ENCODE assay signal across 9 cellular contexts in the genomic region with DNA sequence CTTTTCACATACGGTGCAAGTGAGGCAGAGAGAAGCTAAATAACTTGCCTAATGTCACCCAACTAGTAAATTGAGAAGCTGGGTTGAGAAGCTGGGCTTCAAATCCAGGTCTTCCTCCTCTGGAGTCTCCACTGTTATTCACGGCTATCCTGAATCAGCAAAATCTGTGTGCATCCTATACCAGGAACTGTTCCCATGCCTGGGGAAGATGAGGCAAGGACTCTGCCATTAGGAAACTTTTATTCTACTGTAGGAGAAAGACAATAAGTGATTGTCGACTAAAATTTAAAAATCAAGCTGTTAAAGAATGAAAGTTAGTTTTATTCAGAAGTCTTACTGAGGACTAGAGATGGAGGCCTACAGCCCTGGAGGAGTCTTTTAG.
A peak's percentile ranks its signal among the peaks of the same experiment; 100 is the strongest.
DNase-seq lines count a peak whose midpoint lies in the region; ATAC-seq and TF ChIP-seq lines count a peak whose summit lies in the region.
"Had no signal": no experiment of that assay in that cellular context is flagged by ENCODE, and none has a peak within 500 bp of the region (broad histone marks: within the 10 kb centered on the region; RNA-seq: fewer than 3 reads in every experiment).

No MANE protein-coding gene starts in this region.

- no peaks in the 10 kb centered on the region for H3K9me3 ChIP-seq in muscle layer of duodenum (ENCODE audit: control insufficient read depth in 1 of 2, low read length in 2 of 2)

- H3K4me3 ChIP-seq in AG04449 (ENCODE audit: low read depth, low read length) (peak overlapping the region; percentile 64; the same call in 1 of the 2 replicates), KMS-11 (IDR thresholded peaks at IDR 0.05; ENCODE audit: insufficient read depth, low read depth, low read length) (peak overlapping the region; percentile 79), muscle layer of duodenum (ENCODE audit: low read depth in 1 of 2, low read length in 2 of 2) (peak overlapping the region; percentile 74 to 96)

- H3K27me3 ChIP-seq in KMS-11 (ENCODE audit: insufficient read depth, low read depth) (no peaks in the 10 kb centered on the region), muscle layer of duodenum (ENCODE audit: low read depth, low read length) (no peaks in the 10 kb centered on the region)

- H3K36me3 ChIP-seq in KMS-11 (ENCODE audit: insufficient read depth) (no peaks in the 10 kb centered on the region), muscle layer of duodenum (ENCODE audit: control insufficient read depth in 1 of 2, insufficient read depth in 2 of 2, low read length in 2 of 2) (no peaks in the 10 kb centered on the region)

- no peak for ATAC-seq in central memory CD8-positive, alpha-beta T cell (replicated peaks; ENCODE audit: extremely low read depth, poor library complexity, severe bottlenecking)
- ATAC-seq in GM21723 (IDR thresholded peaks at IDR 0.05; ENCODE audit: unreplicated experiment) (no peak), HG02852 (IDR thresholded peaks at IDR 0.05; ENCODE audit: unreplicated experiment) (no peak), HG03095 (IDR thresholded peaks at IDR 0.05; ENCODE audit: unreplicated experiment) (no peak)

- H3K4me3 Mint-ChIP-seq in central memory CD8-positive, alpha-beta T cell = peak overlapping the region; percentile 90

- peak overlapping the region; percentile 99 for H2AFZ ChIP-seq in KMS-11 (ENCODE audit: low read depth)

- CTCF ChIA-PET in AG04449 (lab: Yijun Ruan, JAX) = interaction anchor here (0.5 to 1.0 kb wide), 2 partner anchors 9 to 21 kb away, joined by 3 read pairs; no protein-coding TSS in a partner anchor

- H3K4me1 ChIP-seq in KMS-11 (ENCODE audit: low read depth, poor library complexity, severe bottlenecking) (peaks cover 12% of the 10 kb centered on the region), muscle layer of duodenum (ENCODE audit: control insufficient read depth in 1 of 2, insufficient read depth in 2 of 2, low read length in 2 of 2) (no peaks in the 10 kb centered on the region)

- TF ChIP-seq CTCF in AG04449 (IDR thresholded peaks at IDR 0.05; ENCODE audit: insufficient read depth, low read length, missing control alignments) (no peak), KMS-11 (conservative IDR thresholded peaks at IDR 0.05; ENCODE audit: low read depth, low read length) (no peak)

- no peaks in the 10 kb centered on the region for H3K9me3 Mint-ChIP-seq in central memory CD8-positive, alpha-beta T cell

- POLR2A ChIA-PET in AG04449 (lab: Yijun Ruan, JAX) = no interaction called here

- H3K27ac ChIP-seq in KMS-11 (no peak overlapping the region), muscle layer of duodenum (ENCODE audit: low read length) (peak overlapping the region; percentile 80)

- H3K9ac ChIP-seq in KMS-11 = peak overlapping the region; percentile 59; the same call in 1 of the 2 replicates

- H3K4me1 Mint-ChIP-seq in central memory CD8-positive, alpha-beta T cell = peaks cover 7% of the 10 kb centered on the region

- H4K20me1 ChIP-seq in KMS-11 (ENCODE audit: insufficient read depth) = no peaks in the 10 kb centered on the region

- H3K36me3 Mint-ChIP-seq in central memory CD8-positive, alpha-beta T cell (ENCODE audit: insufficient read depth) = peaks cover 6% of the 10 kb centered on the region

- H3K27me3 Mint-ChIP-seq in central memory CD8-positive, alpha-beta T cell = no peaks in the 10 kb centered on the region

- H3K4me2 ChIP-seq in KMS-11 = peak overlapping the region; percentile 92

- H3K79me2 ChIP-seq in KMS-11 (ENCODE audit: insufficient read depth, low read depth) = no peaks in the 10 kb centered on the region

- H3K27ac Mint-ChIP-seq in central memory CD8-positive, alpha-beta T cell (ENCODE audit: low read depth) = peak overlapping the region; percentile 38

- DNase-seq in AG04449 (ENCODE audit: low read depth, low spot score) (no peak), NAMALWA (ENCODE audit: low spot score) (no peak)
- DNase-seq in central memory CD8-positive, alpha-beta T cell (ENCODE audit: low spot score in 2 of 2) = no peak
- DNase-seq: cerebellar nuclear complex had no signal
